ENCODE assay signal across 18 cellular contexts in genomic region chr7:157540606-157541294, GRCh38.
DNase-seq lines count a peak whose midpoint lies in the region; ATAC-seq and TF ChIP-seq lines count a peak whose summit lies in the region.
"Had no signal": no experiment of that assay in that cellular context is flagged by ENCODE, and none has a peak within 500 bp of the region (broad histone marks: within the 10 kb centered on the region; RNA-seq: fewer than 3 reads in every experiment).

No MANE protein-coding gene starts in this region.

- peak; percentile 29 for DNase-seq in Right ventricle myocardium superior
- no peak for DNase-seq in cardiac septum (ENCODE audit: low spot score)
- DNase-seq in chondrocyte (ENCODE audit: low spot score), result peak; percentile 80
- DNase-seq in stimulated activated effector memory CD8-positive, alpha-beta T cell treated with anti-CD3 and anti-CD28 coated beads, Interleukin-12 subunit alpha, Interleukin-12 subunit beta, amount 100 ng/mL, for 72 hours (ENCODE audit: low spot score in 2 of 2), result no peak
- no peak for DNase-seq in stimulated activated CD4-positive, alpha-beta T cell treated with anti-CD3 and anti-CD28 coated beads, Interleukin-1b, Interleukin-23, amount 100 ng/mL, for 48 hours
- DNase-seq in Calu3, result no peak
- DNase-seq: COR-L47, EL, KG1, NCI-H1417 treated with DMSO at 0.1 percent for 48 hours, NCI-H2029, NCI-H2171 treated with DMSO at 0.1 percent for 48 hours, NCI-H82, PC-9 had no signal

- no peaks in the 10 kb centered on the region for H3K9me3 ChIP-seq in neural cell (ENCODE audit: low read length)

- H3K9ac ChIP-seq in neural cell (ENCODE audit: low read length), result no peak overlapping the region

- peak overlapping the region; percentile 3 for H3K4me3 ChIP-seq in neural cell (ENCODE audit: low read length)
- H3K4me3 ChIP-seq: PC-9 had no signal

- H3K27me3 ChIP-seq in neural cell (ENCODE audit: insufficient read depth, low read depth, low read length), result no peaks in the 10 kb centered on the region

- H3K4me3 Mint-ChIP-seq in chondrocyte (ENCODE audit: unreplicated experiment) (no peak overlapping the region), Calu3 (ENCODE audit: low read depth, unreplicated experiment) (no peak overlapping the region)
- H3K4me3 Mint-ChIP-seq in stimulated activated effector memory CD8-positive, alpha-beta T cell treated with anti-CD3 and anti-CD28 coated beads, Interleukin-12 subunit alpha, Interleukin-12 subunit beta, amount 100 ng/mL, for 72 hours, result no peak overlapping the region

- no TSS peak for BruUV-seq in Calu3 (replicated peaks; lab: Mats Ljungman, UMichigan)

- H3K27me3 Mint-ChIP-seq in chondrocyte (ENCODE audit: low read depth) (peaks cover 21% of the 10 kb centered on the region), Calu3 (ENCODE audit: unreplicated experiment) (peaks cover 46% of the 10 kb centered on the region)

- H3K4me1 Mint-ChIP-seq in chondrocyte (ENCODE audit: low read depth), result no peaks in the 10 kb centered on the region
- H3K4me1 Mint-ChIP-seq in stimulated activated effector memory CD8-positive, alpha-beta T cell treated with anti-CD3 and anti-CD28 coated beads, Interleukin-12 subunit alpha, Interleukin-12 subunit beta, amount 100 ng/mL, for 72 hours, result peaks cover 18% of the 10 kb centered on the region
- no peaks in the 10 kb centered on the region for H3K4me1 Mint-ChIP-seq in Calu3 (ENCODE audit: low read depth, unreplicated experiment)

- no peak for TF ChIP-seq RAD21 in neural cell (conservative IDR thresholded peaks at IDR 0.05)

- intact Hi-C loops in Right ventricle myocardium superior (cut with DNase I) (no loop called here), cardiac septum (cut with DNase I) (no loop called here), Calu3 (cut with micrococcal nuclease; ENCODE audit: unreplicated experiment) (no loop called here)

- H3K27ac Mint-ChIP-seq in chondrocyte (ENCODE audit: unreplicated experiment) (no peak overlapping the region), Calu3 (ENCODE audit: unreplicated experiment) (no peak overlapping the region)
- peak overlapping the region; percentile 44 for H3K27ac Mint-ChIP-seq in stimulated activated effector memory CD8-positive, alpha-beta T cell treated with anti-CD3 and anti-CD28 coated beads, Interleukin-12 subunit alpha, Interleukin-12 subunit beta, amount 100 ng/mL, for 72 hours

- H3K79me2 ChIP-seq in neural cell (replicated peaks; ENCODE audit: insufficient read depth, low read length), result no peaks in the 10 kb centered on the region

- CTCF ChIA-PET in Calu3 (lab: Charles Lee), result no interaction called here

- no peaks in the 10 kb centered on the region for H3K36me3 ChIP-seq in neural cell (ENCODE audit: insufficient read depth, low read length)

- H3K9me3 Mint-ChIP-seq in chondrocyte (ENCODE audit: low read depth), result no peaks in the 10 kb centered on the region
- H3K9me3 Mint-ChIP-seq in stimulated activated effector memory CD8-positive, alpha-beta T cell treated with anti-CD3 and anti-CD28 coated beads, Interleukin-12 subunit alpha, Interleukin-12 subunit beta, amount 100 ng/mL, for 72 hours, result peaks cover 3% of the 10 kb centered on the region
- H3K9me3 Mint-ChIP-seq in Calu3 (ENCODE audit: low read depth, unreplicated experiment), result peaks cover 4% of the 10 kb centered on the region

- no peak for TF ChIP-seq EP300 in neural cell (conservative IDR thresholded peaks at IDR 0.05; ENCODE audit: poor library complexity, severe bottlenecking)

- no peak overlapping the region for H3K4me2 ChIP-seq in neural cell (ENCODE audit: low read length)
- H3K4me2 ChIP-seq: PC-9 had no signal

- TF ChIP-seq CTCF in chondrocyte (IDR thresholded peaks at IDR 0.05) (no peak), neural cell (IDR thresholded peaks at IDR 0.05; ENCODE audit: poor library complexity, severe bottlenecking) (no peak), Calu3 (IDR thresholded peaks at IDR 0.05; ENCODE audit: unreplicated experiment) (no peak)

- H3K36me3 Mint-ChIP-seq in chondrocyte (ENCODE audit: low read depth), result no peaks in the 10 kb centered on the region
- H3K36me3 Mint-ChIP-seq in stimulated activated effector memory CD8-positive, alpha-beta T cell treated with anti-CD3 and anti-CD28 coated beads, Interleukin-12 subunit alpha, Interleukin-12 subunit beta, amount 100 ng/mL, for 72 hours, result peaks cover 6% of the 10 kb centered on the region
- H3K36me3 Mint-ChIP-seq in Calu3 (ENCODE audit: insufficient read depth, unreplicated experiment), result no peaks in the 10 kb centered on the region

- no peaks in the 10 kb centered on the region for H4K20me1 ChIP-seq in neural cell (ENCODE audit: insufficient read depth)

- H3K9me2 ChIP-seq in neural cell (ENCODE audit: insufficient read depth, low read length), result no peaks in the 10 kb centered on the region

- H3F3A ChIP-seq in neural cell (ENCODE audit: insufficient read depth, low read length, poor library complexity, severe bottlenecking), result no peaks in the 10 kb centered on the region

- ATAC-seq in Right ventricle myocardium superior (ENCODE audit: poor library complexity) (no peak), HG03280 (IDR thresholded peaks at IDR 0.05; ENCODE audit: unreplicated experiment) (no peak)
- no peak for ATAC-seq in stimulated activated effector memory CD8-positive, alpha-beta T cell treated with anti-CD3 and anti-CD28 coated beads, Interleukin-12 subunit alpha, Interleukin-12 subunit beta, amount 100 ng/mL, for 72 hours
- ATAC-seq: HepG2 had no signal

- H2AFZ ChIP-seq in neural cell (ENCODE audit: low read depth, low read length), result no peak overlapping the region
- H2AFZ ChIP-seq: PC-9 had no signal

- peak overlapping the region; percentile 46 for H3K27ac ChIP-seq in neural cell (ENCODE audit: low read length)
- H3K27ac ChIP-seq: C4-2B, PC-9 had no signal

TF ChIP-seq in neural cell, 6 proteins besides CTCF, POLR2A, EP300 and RAD21:
- TF ChIP-seq, protein P1, sequence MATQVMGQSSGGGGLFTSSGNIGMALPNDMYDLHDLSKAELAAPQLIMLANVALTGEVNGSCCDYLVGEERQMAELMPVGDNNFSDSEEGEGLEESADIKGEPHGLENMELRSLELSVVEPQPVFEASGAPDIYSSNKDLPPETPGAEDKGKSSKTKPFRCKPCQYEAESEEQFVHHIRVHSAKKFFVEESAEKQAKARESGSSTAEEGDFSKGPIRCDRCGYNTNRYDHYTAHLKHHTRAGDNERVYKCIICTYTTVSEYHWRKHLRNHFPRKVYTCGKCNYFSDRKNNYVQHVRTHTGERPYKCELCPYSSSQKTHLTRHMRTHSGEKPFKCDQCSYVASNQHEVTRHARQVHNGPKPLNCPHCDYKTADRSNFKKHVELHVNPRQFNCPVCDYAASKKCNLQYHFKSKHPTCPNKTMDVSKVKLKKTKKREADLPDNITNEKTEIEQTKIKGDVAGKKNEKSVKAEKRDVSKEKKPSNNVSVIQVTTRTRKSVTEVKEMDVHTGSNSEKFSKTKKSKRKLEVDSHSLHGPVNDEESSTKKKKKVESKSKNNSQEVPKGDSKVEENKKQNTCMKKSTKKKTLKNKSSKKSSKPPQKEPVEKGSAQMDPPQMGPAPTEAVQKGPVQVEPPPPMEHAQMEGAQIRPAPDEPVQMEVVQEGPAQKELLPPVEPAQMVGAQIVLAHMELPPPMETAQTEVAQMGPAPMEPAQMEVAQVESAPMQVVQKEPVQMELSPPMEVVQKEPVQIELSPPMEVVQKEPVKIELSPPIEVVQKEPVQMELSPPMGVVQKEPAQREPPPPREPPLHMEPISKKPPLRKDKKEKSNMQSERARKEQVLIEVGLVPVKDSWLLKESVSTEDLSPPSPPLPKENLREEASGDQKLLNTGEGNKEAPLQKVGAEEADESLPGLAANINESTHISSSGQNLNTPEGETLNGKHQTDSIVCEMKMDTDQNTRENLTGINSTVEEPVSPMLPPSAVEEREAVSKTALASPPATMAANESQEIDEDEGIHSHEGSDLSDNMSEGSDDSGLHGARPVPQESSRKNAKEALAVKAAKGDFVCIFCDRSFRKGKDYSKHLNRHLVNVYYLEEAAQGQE (IDR thresholded peaks at IDR 0.05; ENCODE audit: borderline replicate concordance), result no peak
- TF ChIP-seq MXI1 (conservative IDR thresholded peaks at IDR 0.05; ENCODE audit: poor library complexity, severe bottlenecking), result no peak
- no peak for TF ChIP-seq POLR2AphosphoS5 (IDR thresholded peaks at IDR 0.05)
- TF ChIP-seq TAF1 (IDR thresholded peaks at IDR 0.05; ENCODE audit: low read depth), result no peak
- no peak for TF ChIP-seq SMC3 (conservative IDR thresholded peaks at IDR 0.05; ENCODE audit: poor library complexity)
- TF ChIP-seq EZH2 (IDR thresholded peaks at IDR 0.05; ENCODE audit: borderline replicate concordance, insufficient read depth, low read length, poor library complexity, severe bottlenecking), result no peak
TF ChIP-seq in neural cell: peak in this region for 0.

Comparison
In these comparisons a context has a peak if more than half of its experiments do, and no peak if none do; other contexts are left out.
1. DNase-seq: peak in Right ventricle myocardium superior (single experiment) and chondrocyte (single experiment); none in cardiac septum (single experiment), stimulated activated effector memory CD8-positive, alpha-beta T cell treated with anti-CD3 and anti-CD28 coated beads, Interleukin-12 subunit alpha, Interleukin-12 subunit beta, amount 100 ng/mL, for 72 hours (0 of 2), stimulated activated CD4-positive, alpha-beta T cell treated with anti-CD3 and anti-CD28 coated beads, Interleukin-1b, Interleukin-23, amount 100 ng/mL, for 48 hours (single experiment) and Calu3 (single experiment).